ENCODE assay signal across 8 cellular contexts in genomic region chr17:74274060-74274702, GRCh38. TPM values are rescaled to one million over a fixed set of nuclear protein-coding genes. Genes with fewer than 3 reads are reported as not detected.
DNase-seq lines count a peak whose midpoint lies in the region; ATAC-seq, FAIRE-seq and TF ChIP-seq lines count a peak whose summit lies in the region.
"Had no signal": no experiment of that assay in that cellular context is flagged by ENCODE, and none has a peak within 500 bp of the region (broad histone marks: within the 10 kb centered on the region; RNA-seq: fewer than 3 reads in every experiment).

Gene DNAI2, plus strand, starts transcription at chr17:74274234. Its CDS starts 7,584 bp downstream, at chr17:74281818.

- peaks cover 10% of the 10 kb centered on the region; the same call in 1 of the 2 replicates for H3K4me1 ChIP-seq in HUES48 (ENCODE audit: control insufficient read depth, insufficient read depth, low read length)
- H3K4me1 ChIP-seq in pancreas: peaks cover 0 to 3% (median 0%) of the 10 kb centered on the region in 3 donors

- H3K4me3 ChIP-seq in HUES48 (ENCODE audit: low read depth, low read length) (peak within 1 kb of the TSS; percentile 45; the same call in 1 of the 2 replicates), pancreas (no peak within 1 kb of the TSS)

- no peak for FAIRE-seq in pancreas (lab: Jason Lieb, UNC)

- intact Hi-C loops in pancreas (cut with DNase I): no loop called here

- 8 to 9% methylated on average over 31 to 32 of the region's 32 CpGs for WGBS in pancreas, 2 donors

- H3K27me3 ChIP-seq in HUES48 (ENCODE audit: control insufficient read depth, insufficient read depth, low read length): peaks cover 15% of the 10 kb centered on the region
- no peaks in the 10 kb centered on the region for H3K27me3 ChIP-seq in pancreas

- peaks cover 13% of the 10 kb centered on the region for H3K27me3 Mint-ChIP-seq in central memory CD8-positive, alpha-beta T cell

- H3K36me3 ChIP-seq in HUES48 (ENCODE audit: control insufficient read depth, insufficient read depth, low read length) (no peaks in the 10 kb centered on the region), pancreas (no peaks in the 10 kb centered on the region)

- H3K27ac ChIP-seq in HUES48 (ENCODE audit: low read depth, low read length): no peak within 1 kb of the TSS
- no peak within 1 kb of the TSS for H3K27ac ChIP-seq in pancreas

- peak; percentile 58 for ATAC-seq in central memory CD8-positive, alpha-beta T cell (replicated peaks; ENCODE audit: extremely low read depth, poor library complexity, severe bottlenecking)
- ATAC-seq in pancreas (peak in 3 of 4 donors; percentile 7 to 55 (median 19)), HG02973 (IDR thresholded peaks at IDR 0.05; ENCODE audit: unreplicated experiment) (no peak), HG03378 (IDR thresholded peaks at IDR 0.05; ENCODE audit: unreplicated experiment) (no peak)
- ATAC-seq: esophagus mucosa had no signal

- peak within 1 kb of the TSS; percentile 86 for H3K27ac Mint-ChIP-seq in central memory CD8-positive, alpha-beta T cell (ENCODE audit: low read depth)

- no peaks in the 10 kb centered on the region for H3K9me3 ChIP-seq in HUES48 (ENCODE audit: control insufficient read depth, insufficient read depth, low read length)
- no peaks in the 10 kb centered on the region for H3K9me3 ChIP-seq in pancreas

- H3K36me3 Mint-ChIP-seq in central memory CD8-positive, alpha-beta T cell (ENCODE audit: insufficient read depth): peaks cover 11% of the 10 kb centered on the region

- no peak for TF ChIP-seq CTCF in pancreas (IDR thresholded peaks at IDR 0.05)

- DNase-seq in NCI-H524 treated with DMSO at 0.1 percent for 48 hours (lab: John Stamatoyannopoulos, UW) (peak; percentile 71), pancreas (no peak)
- no peak for DNase-seq in central memory CD8-positive, alpha-beta T cell (ENCODE audit: low spot score in 2 of 2)
- no peak for DNase-seq in stimulated activated CD4-positive, alpha-beta T cell treated with anti-CD3 and anti-CD28 coated beads, Interleukin-1b, Interleukin-23, amount 100 ng/mL, for 48 hours

- H3K4me1 Mint-ChIP-seq in central memory CD8-positive, alpha-beta T cell: peaks cover 33% of the 10 kb centered on the region

- H3K9ac ChIP-seq in HUES48 (ENCODE audit: low read depth, low read length): no peak within 1 kb of the TSS

- peak within 1 kb of the TSS; percentile 77 for H3K4me3 Mint-ChIP-seq in central memory CD8-positive, alpha-beta T cell

- H3K9me3 Mint-ChIP-seq in central memory CD8-positive, alpha-beta T cell: no peaks in the 10 kb centered on the region

RNA-seq across cellular contexts. Expression of gene DNAI2, which starts in this region (rescaled TPM):
- total RNA-seq in pancreas: not detected
- under 1 TPM; 0.11 to 0.77 TPM for polyA plus RNA-seq in pancreas
- total RNA-seq: esophagus mucosa had no signal

Comparison
In these comparisons a context has a peak if more than half of its experiments do, and no peak if none do; other contexts are left out.
1. Peak in ATAC-seq in pancreas; RNA of the gene not detected or under 1 TPM.